1 cellular context compared by ENCODE assay signal in genomic region chr19:1445932-1446712, GRCh38.
TF ChIP-seq lines count a peak whose summit lies in the region.

No MANE protein-coding gene starts in this region.

TF ChIP-seq in HepG2, 621 proteins besides CTCF, POLR2A, EP300 and RAD21:
- peak; percentile 50; the same call in 1 of the 2 replicates for TF ChIP-seq ZNF740 (CRISPR knock-in tag; IDR thresholded peaks at IDR 0.05)
- no peak for TF ChIP-seq YEATS2 (CRISPR knock-in tag; IDR thresholded peaks at IDR 0.05; ENCODE audit: borderline replicate concordance)
- TF ChIP-seq KAT7 (CRISPR knock-in tag; IDR thresholded peaks at IDR 0.05; ENCODE audit: borderline replicate concordance): no peak
- no peak for TF ChIP-seq REL (CRISPR knock-in tag; conservative IDR thresholded peaks at IDR 0.05)
- no peak for TF ChIP-seq HOXA9 (CRISPR knock-in tag; IDR thresholded peaks at IDR 0.05; ENCODE audit: borderline replicate concordance)
- no peak for TF ChIP-seq CEBPG (CRISPR knock-in tag; IDR thresholded peaks at IDR 0.05)
- 0 out of 2 replicates have a peak, but pooled peaks have one; percentile 0 for TF ChIP-seq ZNF691 (CRISPR knock-in tag; IDR thresholded peaks at IDR 0.05; ENCODE audit: borderline replicate concordance, low read depth)
- TF ChIP-seq ZNF547 (CRISPR knock-in tag; IDR thresholded peaks at IDR 0.05): 0 out of 2 replicates have a peak, but pooled peaks have one; percentile 6
- TF ChIP-seq ZNF383 (CRISPR knock-in tag; IDR thresholded peaks at IDR 0.05; ENCODE audit: borderline replicate concordance): no peak
- TF ChIP-seq SP5 (CRISPR knock-in tag; IDR thresholded peaks at IDR 0.05; ENCODE audit: borderline replicate concordance, low read depth): 0 out of 2 replicates have a peak, but pooled peaks have one; percentile 16
- no peak for TF ChIP-seq ZNF879 (CRISPR knock-in tag; IDR thresholded peaks at IDR 0.05)
- TF ChIP-seq ZNF546 (CRISPR knock-in tag; conservative IDR thresholded peaks at IDR 0.05): no peak
- 0 out of 2 replicates have a peak, but pooled peaks have one; percentile 73 for TF ChIP-seq MTF2 (CRISPR knock-in tag; IDR thresholded peaks at IDR 0.05; ENCODE audit: borderline replicate concordance)
- TF ChIP-seq TCF7 (IDR thresholded peaks at IDR 0.05; ENCODE audit: low read depth): no peak
